Comparison of ENCODE assay signal across 13 cellular contexts in genomic region chr1:159914252-159915018, GRCh38. TPM values are rescaled to one million over a fixed set of nuclear protein-coding genes. Genes with fewer than 3 reads are reported as not detected.
DNase-seq lines count a peak whose midpoint lies in the region; ATAC-seq, FAIRE-seq and TF ChIP-seq lines count a peak whose summit lies in the region.
"Had no signal": no experiment of that assay in that cellular context is flagged by ENCODE, and none has a peak within 500 bp of the region (broad histone marks: within the 10 kb centered on the region; RNA-seq: fewer than 3 reads in every experiment).

No MANE protein-coding gene starts in this region.

- H3K27ac ChIP-seq in transverse colon, result peak overlapping the region in 3 of 4 donors; percentile 47 to 75 (median 49)

- in situ Hi-C loops in transverse colon (cut with MboI; ENCODE audit: low pct_ligation_motif_present in 1 of 4, low pct_unique_long_range_greater_than_20kb in 1 of 4, low sequenced_read_pairs in 3 of 4), result no loop called here

- DNase-seq in activated CD4-positive, alpha-beta T cell treated with anti-CD3 and anti-CD28 coated beads, Interleukin-2, amount 10 ng/mL, durations not matched to agents 24 days and 14 days, result no peak
- DNase-seq in activated CD4-positive, alpha-beta T cell treated with anti-CD3 and anti-CD28 coated beads, Interleukin-2, amount 50 U/mL, for 4 hours, result no peak
- DNase-seq in T-helper 17 cell, result no peak
- peak in 1 of 2 donors; percentile 32 for DNase-seq in left colon
- DNase-seq in transverse colon, result no peak
- DNase-seq in stimulated activated CD8-positive, alpha-beta memory T cell treated with anti-CD3 and anti-CD28 coated beads, Interleukin-4, amount 100 ng/mL, for 48 hours, result no peak
- no peak for DNase-seq in NCI-H2171 (lab: John Stamatoyannopoulos, UW)
- no peak for DNase-seq in GM12891 (ENCODE audit: insufficient read length, low spot score)
- DNase-seq: MV-4-11; NK-92 treated with Interleukin-12 subunit alpha and Interleukin-12 subunit beta, amount 100 ng/mL, for 24 hours had no signal

- no peaks in the 10 kb centered on the region for H3K27me3 ChIP-seq in transverse colon

- H3K4me3 Mint-ChIP-seq in activated CD4-positive, alpha-beta T cell treated with anti-CD3 and anti-CD28 coated beads, Interleukin-2, amount 10 ng/mL, durations not matched to agents 24 days and 14 days, result no peak overlapping the region
- peak overlapping the region; percentile 52 for H3K4me3 Mint-ChIP-seq in T-helper 17 cell
- H3K4me3 Mint-ChIP-seq: stimulated activated naive CD8-positive, alpha-beta T cell treated with anti-CD3 and anti-CD28 coated beads, Interleukin-15, Interleukin-2, amounts not matched to agents 100 ng/mL and 50 ng/mL, for 24 hours had no signal

- peaks cover 62% of the 10 kb centered on the region for H3K4me1 Mint-ChIP-seq in activated CD4-positive, alpha-beta T cell treated with anti-CD3 and anti-CD28 coated beads, Interleukin-2, amount 10 ng/mL, durations not matched to agents 24 days and 14 days
- peaks cover 69% of the 10 kb centered on the region for H3K4me1 Mint-ChIP-seq in T-helper 17 cell

- no peak for FAIRE-seq in GM12891 (lab: Jason Lieb, UNC)
- FAIRE-seq: endothelial cell of umbilical vein, G401.6 had no signal

- H3K9me3 Mint-ChIP-seq in activated CD4-positive, alpha-beta T cell treated with anti-CD3 and anti-CD28 coated beads, Interleukin-2, amount 10 ng/mL, durations not matched to agents 24 days and 14 days, result no peaks in the 10 kb centered on the region
- H3K9me3 Mint-ChIP-seq: stimulated activated naive CD8-positive, alpha-beta T cell treated with anti-CD3 and anti-CD28 coated beads, Interleukin-15, Interleukin-2, amounts not matched to agents 100 ng/mL and 50 ng/mL, for 24 hours had no signal

- no peaks in the 10 kb centered on the region for H3K27me3 Mint-ChIP-seq in activated CD4-positive, alpha-beta T cell treated with anti-CD3 and anti-CD28 coated beads, Interleukin-2, amount 10 ng/mL, durations not matched to agents 24 days and 14 days
- H3K27me3 Mint-ChIP-seq in T-helper 17 cell, result no peaks in the 10 kb centered on the region
- H3K27me3 Mint-ChIP-seq: stimulated activated naive CD8-positive, alpha-beta T cell treated with anti-CD3 and anti-CD28 coated beads, Interleukin-15, Interleukin-2, amounts not matched to agents 100 ng/mL and 50 ng/mL, for 24 hours had no signal

- H3K4me3 ChIP-seq in transverse colon, result no peak overlapping the region

- TF ChIP-seq EP300 in transverse colon (IDR thresholded peaks at IDR 0.05; ENCODE audit: low read depth), result no peak

- WGBS in transverse colon (ENCODE audit: low coverage in 1 of 2), 2 donors, result 79 to 87% methylated on average over 9 to 10 of the region's 10 CpGs

- H3K4me1 ChIP-seq in transverse colon, result peaks cover 14 to 78% (median 46%) of the 10 kb centered on the region in 4 donors

- H3K36me3 Mint-ChIP-seq in activated CD4-positive, alpha-beta T cell treated with anti-CD3 and anti-CD28 coated beads, Interleukin-2, amount 10 ng/mL, durations not matched to agents 24 days and 14 days (ENCODE audit: low read depth), result peaks cover 44% of the 10 kb centered on the region
- peaks cover 7% of the 10 kb centered on the region for H3K36me3 Mint-ChIP-seq in T-helper 17 cell (ENCODE audit: low read depth)

- H3K36me3 ChIP-seq in transverse colon, result peaks cover 0 to 12% (median 10%) of the 10 kb centered on the region in 4 donors

- intact Hi-C loops in activated CD4-positive, alpha-beta T cell treated with anti-CD3 and anti-CD28 coated beads, Interleukin-2, amount 10 ng/mL, durations not matched to agents 24 days and 14 days (cut with micrococcal nuclease), result no loop called here
- intact Hi-C loops in left colon (cut with DNase I, micrococcal nuclease) (no loop called here), transverse colon (cut with DNase I; ENCODE audit: low total_unique reads) (no loop called here)

- H3K27ac Mint-ChIP-seq in activated CD4-positive, alpha-beta T cell treated with anti-CD3 and anti-CD28 coated beads, Interleukin-2, amount 10 ng/mL, durations not matched to agents 24 days and 14 days, result peak overlapping the region; percentile 57
- peak overlapping the region; percentile 96 for H3K27ac Mint-ChIP-seq in T-helper 17 cell
- H3K27ac Mint-ChIP-seq: stimulated activated naive CD8-positive, alpha-beta T cell treated with anti-CD3 and anti-CD28 coated beads, Interleukin-15, Interleukin-2, amounts not matched to agents 100 ng/mL and 50 ng/mL, for 24 hours had no signal

- TF ChIP-seq POLR2A in transverse colon (IDR thresholded peaks at IDR 0.05) (no peak), GM12891 (IDR thresholded peaks at IDR 0.05; ENCODE audit: low read depth, low read length) (no peak)

- TF ChIP-seq CTCF in transverse colon (IDR thresholded peaks at IDR 0.05), result no peak

- ATAC-seq in T-helper 17 cell (no peak), left colon (peak; percentile 57)

- H3K9me3 ChIP-seq in T-helper 17 cell (ENCODE audit: control insufficient read depth, low read length, poor library complexity, severe bottlenecking), result no peaks in the 10 kb centered on the region
- no peaks in the 10 kb centered on the region for H3K9me3 ChIP-seq in transverse colon

TF ChIP-seq in GM12891, 5 proteins besides CTCF, POLR2A, EP300 and RAD21:
- TF ChIP-seq POU2F2 (IDR thresholded peaks at IDR 0.05; ENCODE audit: low read depth, low read length), result no peak
- TF ChIP-seq PAX5 (IDR thresholded peaks at IDR 0.05; ENCODE audit: insufficient read depth, low read length, severe bottlenecking), result no peak
- TF ChIP-seq SPI1 (IDR thresholded peaks at IDR 0.05; ENCODE audit: low read depth, low read length), result no peak
- TF ChIP-seq TAF1 (IDR thresholded peaks at IDR 0.05; ENCODE audit: low read depth, low read length), result no peak
- TF ChIP-seq POLR2AphosphoS5 (IDR thresholded peaks at IDR 0.05; ENCODE audit: low read depth, low read length), result no peak

RNA-seq across cellular contexts. Expression of gene TAGLN2, which starts 10.9 kb away (rescaled TPM):
- total RNA-seq in activated CD4-positive, alpha-beta T cell treated with anti-CD3 and anti-CD28 coated beads, Interleukin-2, amount 10 ng/mL, durations not matched to agents 24 days and 14 days, result 488 and 517 TPM in 2 replicates
- 100 to 1,000 TPM; 515 to 717 TPM for total RNA-seq in T-helper 17 cell
- total RNA-seq in left colon, result 100 to 1,000 TPM; 268 to 291 TPM
- 100 to 1,000 TPM in 3 of 4 donors, 10 to 100 TPM in 1; 65.1 to 235 (median 168) TPM for total RNA-seq in transverse colon
- 378 TPM for polyA plus RNA-seq in GM12891 (2012; ENCODE audit: low read depth, missing spikeins)

RNA-seq across cellular contexts. Expression of gene CFAP45, which starts 14.5 kb away (rescaled TPM):
- 1.5 TPM in 2 replicates for total RNA-seq in activated CD4-positive, alpha-beta T cell treated with anti-CD3 and anti-CD28 coated beads, Interleukin-2, amount 10 ng/mL, durations not matched to agents 24 days and 14 days
- total RNA-seq in T-helper 17 cell (1 to 10 TPM; 4.6 to 6.3 TPM), left colon (under 1 TPM; 0.31 to 0.34 TPM), transverse colon (under 1 TPM in 1 of 4 donors, not detected in 3; 0.32 TPM)
- polyA plus RNA-seq in GM12891 (2012; ENCODE audit: low read depth, missing spikeins), result 0.49 TPM

RNA-seq across cellular contexts. Expression of gene IGSF9, which starts 31.0 kb away (rescaled TPM):
- not detected in 2 replicates for total RNA-seq in activated CD4-positive, alpha-beta T cell treated with anti-CD3 and anti-CD28 coated beads, Interleukin-2, amount 10 ng/mL, durations not matched to agents 24 days and 14 days
- total RNA-seq in T-helper 17 cell (under 1 TPM in 1 of 2 donors, not detected in 1; 0.07 TPM), left colon (10 to 100 TPM; 31.5 to 46.3 TPM), transverse colon (100 to 1,000 TPM in 1 of 4 donors, 10 to 100 TPM in 3; 40.7 to 137 (median 81.3) TPM)
- polyA plus RNA-seq in GM12891 (2012; ENCODE audit: low read depth, missing spikeins), result 0.05 TPM

RNA-seq across cellular contexts. Expression of gene SLAMF9, which starts 39.6 kb away (rescaled TPM):
- not detected in 2 replicates for total RNA-seq in activated CD4-positive, alpha-beta T cell treated with anti-CD3 and anti-CD28 coated beads, Interleukin-2, amount 10 ng/mL, durations not matched to agents 24 days and 14 days
- total RNA-seq in T-helper 17 cell (not detected), left colon (not detected), transverse colon (under 1 TPM in 1 of 4 donors, not detected in 3; 0.64 TPM)
- polyA plus RNA-seq in GM12891 (2012; ENCODE audit: low read depth, missing spikeins), result not detected
- total RNA-seq: endothelial cell of umbilical vein had no signal
- polyA plus RNA-seq: endothelial cell of umbilical vein had no signal

RNA-seq across cellular contexts. Expression of gene VSIG8, which starts 52.0 kb away (rescaled TPM):
- total RNA-seq in activated CD4-positive, alpha-beta T cell treated with anti-CD3 and anti-CD28 coated beads, Interleukin-2, amount 10 ng/mL, durations not matched to agents 24 days and 14 days, result not detected in 2 replicates
- total RNA-seq in T-helper 17 cell (not detected), left colon (not detected), transverse colon (not detected)
- polyA plus RNA-seq in GM12891 (2012; ENCODE audit: low read depth, missing spikeins), result not detected
- total RNA-seq: endothelial cell of umbilical vein had no signal
- polyA plus RNA-seq: endothelial cell of umbilical vein had no signal

Comparison
In these comparisons a context has a peak if more than half of its experiments do, and no peak if none do; other contexts are left out.
1. RNA of gene IGSF9, which starts 31.0 kb away (total RNA-seq): 40.7 to 137 TPM in transverse colon and 31.5 to 46.3 TPM in left colon; 0.07 TPM in T-helper 17 cell and not detected in activated CD4-positive, alpha-beta T cell treated with anti-CD3 and anti-CD28 coated beads, Interleukin-2, amount 10 ng/mL, durations not matched to agents 24 days and 14 days; every median in the first group is over 10 times any median in the second.